In genomic region chr22:38968801-38969200, GRCh38 we compare ENCODE assay signal across 32 cellular contexts. TPM values are rescaled to one million over a fixed set of nuclear protein-coding genes. Genes with fewer than 3 reads are reported as not detected.
"Had no signal": no experiment of that assay in that cellular context is flagged by ENCODE, and none has a peak within 500 bp of the region (broad histone marks: within the 10 kb centered on the region; RNA-seq: fewer than 3 reads in every experiment).

No MANE protein-coding gene starts in this region.

- H3K9me3 ChIP-seq: esophagus muscularis mucosa, gastroesophageal sphincter, heart left ventricle, left lung, prostate gland, right atrium auricular region, testis, tibial artery had no signal

- H3K36me3 ChIP-seq: esophagus muscularis mucosa, gastroesophageal sphincter, heart left ventricle, left lung, neural progenitor cell, prostate gland, right atrium auricular region, tibial artery had no signal

- H3K4me3 ChIP-seq: esophagus muscularis mucosa, gastroesophageal sphincter, heart left ventricle, hepatocyte, left lung, neural progenitor cell, prostate gland, right atrium auricular region, smooth muscle cell, testis, tibial artery had no signal

- H3K27me3 ChIP-seq: gastroesophageal sphincter, hepatocyte, left lung, neural progenitor cell, right atrium auricular region, testis had no signal

- H3K9me3 Mint-ChIP-seq: naive thymus-derived CD4-positive, alpha-beta T cell; nephron; neural progenitor cell; stimulated activated effector memory CD8-positive, alpha-beta T cell treated with anti-CD3 and anti-CD28 coated beads, Interleukin-12 subunit alpha, Interleukin-12 subunit beta, amount 100 ng/mL, for 72 hours; type B pancreatic cell had no signal

- H3K9ac ChIP-seq: neural progenitor cell had no signal

- H3K4me3 Mint-ChIP-seq: naive thymus-derived CD4-positive, alpha-beta T cell; nephron; neural progenitor cell; stimulated activated effector memory CD8-positive, alpha-beta T cell treated with anti-CD3 and anti-CD28 coated beads, Interleukin-12 subunit alpha, Interleukin-12 subunit beta, amount 100 ng/mL, for 72 hours; type B pancreatic cell had no signal

- DNase-seq: effector CD8-positive, alpha-beta T cell; foreskin keratinocyte; heart left ventricle; left cardiac atrium; left lung; mesenchymal stem cell; midbrain; naive thymus-derived CD4-positive, alpha-beta T cell; nucleus accumbens; stimulated activated CD4-positive, alpha-beta T cell treated with anti-CD3 and anti-CD28 coated beads, Interleukin-2, amount 100 ng/mL, for 24 hours; stimulated activated CD4-positive, alpha-beta T cell treated with anti-CD3 and anti-CD28 coated beads, Interleukin-4, amount 100 ng/mL, for 24 hours; stimulated activated naive CD8-positive, alpha-beta T cell treated with anti-CD3 and anti-CD28 coated beads, Interleukin-15, Interleukin-2, amounts not matched to agents 100 U/mL and 50 U/mL, for 24 hours; substantia nigra; testis; tibial artery had no signal

- H3K27ac ChIP-seq: esophagus muscularis mucosa, foreskin keratinocyte, gastroesophageal sphincter, hepatocyte, neural progenitor cell, prostate gland, right atrium auricular region, testis, tibial artery had no signal

- FAIRE-seq: colon, endothelial cell of umbilical vein had no signal

- H3K27ac Mint-ChIP-seq: nephron, neural progenitor cell, type B pancreatic cell had no signal

- H3K36me3 Mint-ChIP-seq: naive thymus-derived CD4-positive, alpha-beta T cell; neural progenitor cell; stimulated activated effector memory CD8-positive, alpha-beta T cell treated with anti-CD3 and anti-CD28 coated beads, Interleukin-12 subunit alpha, Interleukin-12 subunit beta, amount 100 ng/mL, for 72 hours; type B pancreatic cell had no signal

- H3K4me1 ChIP-seq: esophagus muscularis mucosa, foreskin keratinocyte, gastroesophageal sphincter, neural progenitor cell, prostate gland, right atrium auricular region, testis, tibial artery had no signal

- H3K4me2 ChIP-seq: hepatocyte, neural progenitor cell, smooth muscle cell had no signal

- ATAC-seq: foreskin keratinocyte; gastroesophageal sphincter; left cardiac atrium; left lung; sciatic nerve; stimulated activated effector memory CD8-positive, alpha-beta T cell treated with anti-CD3 and anti-CD28 coated beads, Interleukin-12 subunit alpha, Interleukin-12 subunit beta, amount 100 ng/mL, for 72 hours; stimulated activated naive CD8-positive, alpha-beta T cell treated with anti-CD3 and anti-CD28 coated beads, Interleukin-15, Interleukin-2, amounts not matched to agents 100 U/mL and 50 U/mL, for 24 hours had no signal

RNA-seq across cellular contexts. Expression of gene APOBEC3A, which starts 11.4 kb away (rescaled TPM):
- total RNA-seq: endothelial cell of umbilical vein, fibroblast of lung, foreskin keratinocyte, hepatocyte, lung microvascular endothelial cell, mucosa of gallbladder, osteocyte had no signal
- polyA plus RNA-seq: endothelial cell of umbilical vein, fibroblast of lung, foreskin keratinocyte, hepatocyte, smooth muscle cell had no signal

RNA-seq across cellular contexts. Expression of gene APOBEC3B, which starts 13.3 kb away (rescaled TPM):
- total RNA-seq: gastroesophageal sphincter had no signal
- polyA plus RNA-seq: naive thymus-derived CD4-positive, alpha-beta T cell had no signal

RNA-seq across cellular contexts. Expression of gene APOBEC3D, which starts 52.1 kb away (rescaled TPM):
- total RNA-seq: foreskin keratinocyte had no signal
